ENCODE assay signal across 11 cellular contexts in the genomic region with DNA sequence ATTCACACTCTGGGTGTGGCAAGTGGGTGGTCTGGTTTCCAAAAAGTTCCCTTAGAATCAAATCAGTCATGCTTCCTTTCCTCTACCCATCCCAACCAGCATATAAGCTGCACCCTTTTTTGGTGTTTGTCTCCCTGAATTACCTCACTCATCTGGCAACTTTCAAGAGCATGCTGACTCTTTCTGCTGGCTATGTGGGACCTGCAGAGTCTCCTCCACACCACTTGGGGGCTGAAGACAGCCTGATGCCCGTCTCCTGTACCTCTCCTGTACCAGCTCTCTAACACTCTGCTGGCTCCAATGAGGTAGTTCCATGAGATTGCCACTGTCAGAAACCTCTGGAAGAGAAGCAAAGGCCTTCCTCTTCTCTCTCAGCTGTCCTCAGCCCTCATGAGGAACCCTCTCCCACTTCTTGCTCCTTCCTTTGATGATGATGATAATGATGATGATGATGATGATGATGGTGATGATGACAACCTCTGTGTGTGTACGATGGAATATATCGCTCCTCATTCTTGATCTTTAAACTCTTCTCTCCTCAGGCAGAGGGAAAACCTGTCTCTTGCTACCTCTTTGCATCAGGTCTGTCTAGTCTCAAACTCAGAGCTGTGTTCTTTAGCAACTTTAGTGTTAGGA.
DNase-seq lines count a peak whose midpoint lies in the region; ATAC-seq and TF ChIP-seq lines count a peak whose summit lies in the region.
"Had no signal": no experiment of that assay in that cellular context is flagged by ENCODE, and none has a peak within 500 bp of the region (broad histone marks: within the 10 kb centered on the region; RNA-seq: fewer than 3 reads in every experiment).

No MANE protein-coding gene starts in this region.

- DNase-seq in cardiac muscle cell (ENCODE audit: low read depth in 1 of 2, low spot score in 1 of 2) (peak in 1 of 2 donors; percentile 5), left cardiac atrium (no peak), NAMALWA (ENCODE audit: low spot score) (peak; percentile 47), endodermal cell (peak; percentile 65), middle frontal gyrus (ENCODE audit: extremely low spot score, low spot score) (no peak), T1000 (lab: John Stamatoyannopoulos, UW) (no peak), kidney glomerular epithelial cell (lab: John Stamatoyannopoulos, UW) (no peak)
- DNase-seq: activated gamma-delta T cell, dorsolateral prefrontal cortex, NCI-H446 had no signal

- H3K4me1 Mint-ChIP-seq in endodermal cell = no peaks in the 10 kb centered on the region

- TF ChIP-seq CTCF in cardiac muscle cell (IDR thresholded peaks at IDR 0.05; ENCODE audit: low read depth, low read length) = peak; percentile 13
- TF ChIP-seq CTCF in endodermal cell (conservative IDR thresholded peaks at IDR 0.05) = peak; percentile 72

- H3K27me3 Mint-ChIP-seq in endodermal cell (ENCODE audit: insufficient read depth) = peaks cover 5% of the 10 kb centered on the region

- H3K9ac ChIP-seq in endodermal cell (ENCODE audit: extremely low read depth, low read length, poor library complexity, severe bottlenecking) = no peak overlapping the region

- ATAC-seq in left cardiac atrium = no peak
- no peak for ATAC-seq in HG02938 (IDR thresholded peaks at IDR 0.05; ENCODE audit: unreplicated experiment)

- peaks cover 3% of the 10 kb centered on the region for H3K9me3 Mint-ChIP-seq in endodermal cell

- no peaks in the 10 kb centered on the region for H3K36me3 Mint-ChIP-seq in endodermal cell (ENCODE audit: low read depth)

- no peak overlapping the region for H3K4me3 Mint-ChIP-seq in endodermal cell

- H3K27ac ChIP-seq in cardiac muscle cell (no peak overlapping the region), endodermal cell (ENCODE audit: low read depth, low read length) (peak overlapping the region; percentile 98)

- 89 to 100% methylated on average over 1 to 3 of the region's 3 CpGs for WGBS in endodermal cell (ENCODE audit: insufficient coverage in 1 of 2, insufficient read length in 1 of 2), 2 experiments

- H3K27me3 ChIP-seq in cardiac muscle cell (no peaks in the 10 kb centered on the region), endodermal cell (ENCODE audit: control insufficient read depth, insufficient read depth, low read length, poor library complexity, severe bottlenecking) (no peaks in the 10 kb centered on the region)
- H3K27me3 ChIP-seq: dorsolateral prefrontal cortex had no signal

- no peak overlapping the region for H3K27ac Mint-ChIP-seq in endodermal cell

- H3K9me3 ChIP-seq in cardiac muscle cell (ENCODE audit: low read depth) = no peaks in the 10 kb centered on the region
- H3K9me3 ChIP-seq in endodermal cell (ENCODE audit: control insufficient read depth, low read length) = no peaks in the 10 kb centered on the region

- H3K4me1 ChIP-seq in cardiac muscle cell (ENCODE audit: low read depth) = no peaks in the 10 kb centered on the region
- no peaks in the 10 kb centered on the region for H3K4me1 ChIP-seq in endodermal cell (ENCODE audit: control insufficient read depth, insufficient read depth, low read length)

- H3K4me3 ChIP-seq in cardiac muscle cell (no peak overlapping the region), endodermal cell (ENCODE audit: low read length) (no peak overlapping the region)

- H3K36me3 ChIP-seq in cardiac muscle cell = no peaks in the 10 kb centered on the region
- H3K36me3 ChIP-seq in endodermal cell (ENCODE audit: control insufficient read depth, insufficient read depth, low read length) = no peaks in the 10 kb centered on the region

- intact Hi-C loops in left cardiac atrium (cut with DNase I) = no loop called here

Comparison
In these comparisons a context has a peak if more than half of its experiments do, and no peak if none do; other contexts are left out.
1. DNase-seq: peak in NAMALWA (single experiment) and endodermal cell (single experiment); none in left cardiac atrium (single experiment), middle frontal gyrus (single experiment), T1000 (single experiment) and kidney glomerular epithelial cell (single experiment).